In the genomic region with DNA sequence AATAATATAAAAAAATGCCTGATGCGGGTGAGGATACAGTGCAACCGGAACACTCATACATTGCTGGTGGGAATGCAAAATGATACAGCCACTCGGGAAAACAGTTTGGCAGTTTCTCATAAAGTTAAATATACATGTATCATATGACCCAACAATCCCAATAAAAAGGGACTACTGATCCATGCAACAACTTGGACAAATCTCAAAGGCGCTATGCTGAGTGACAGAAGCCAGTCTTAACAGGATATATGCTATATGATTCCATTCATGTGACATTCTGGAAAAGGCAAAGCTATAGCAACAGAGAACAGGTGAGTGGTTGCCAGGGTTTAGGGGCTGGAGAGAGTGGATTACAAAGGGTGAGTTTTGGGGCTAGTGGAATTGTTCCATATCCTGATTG, we compare ENCODE assay signal across 10 cellular contexts.
"Had no signal": no experiment of that assay in that cellular context is flagged by ENCODE, and none has a peak within 500 bp of the region (broad histone marks: within the 10 kb centered on the region; RNA-seq: fewer than 3 reads in every experiment).

No MANE protein-coding gene starts in this region.

- DNase-seq: activated naive CD4-positive, alpha-beta T cell treated with Interleukin-2 at 50 U/mL for 16 hours; activated naive CD8-positive, alpha-beta T cell treated with anti-CD3 and anti-CD28 coated beads, Interleukin-2, amount 50 U/mL, for 24 hours; cerebellar nuclear complex; stimulated activated CD4-positive, alpha-beta T cell treated with anti-CD3 and anti-CD28 coated beads, Interleukin-12 subunit alpha, Interleukin-12 subunit beta, amount 100 ng/mL, for 4 hours; stimulated activated CD4-positive, alpha-beta T cell treated with anti-CD3 and anti-CD28 coated beads, Interleukin-2, amount 100 ng/mL, for 24 hours had no signal

- H3K27ac ChIP-seq: epithelial cell of prostate, parathyroid adenoma had no signal

- ATAC-seq: activated CD4-positive, CD25-positive, alpha-beta regulatory T cell treated with anti-CD3 and anti-CD28 coated beads, Interleukin-2, amount 50 U/mL, for 24 hours; activated naive CD8-positive, alpha-beta T cell treated with anti-CD3 and anti-CD28 coated beads, Interleukin-2, amount 50 U/mL, for 24 hours; activated T-helper 17 cell treated with anti-CD3 and anti-CD28 coated beads, Interleukin-2, amount 50 U/mL, for 72 hours; stimulated activated effector memory CD8-positive, alpha-beta T cell treated with anti-CD3 and anti-CD28 coated beads, Interleukin-12 subunit alpha, Interleukin-12 subunit beta, amount 100 ng/mL, for 72 hours had no signal
